1 cellular context compared by ENCODE assay signal in the genomic region with DNA sequence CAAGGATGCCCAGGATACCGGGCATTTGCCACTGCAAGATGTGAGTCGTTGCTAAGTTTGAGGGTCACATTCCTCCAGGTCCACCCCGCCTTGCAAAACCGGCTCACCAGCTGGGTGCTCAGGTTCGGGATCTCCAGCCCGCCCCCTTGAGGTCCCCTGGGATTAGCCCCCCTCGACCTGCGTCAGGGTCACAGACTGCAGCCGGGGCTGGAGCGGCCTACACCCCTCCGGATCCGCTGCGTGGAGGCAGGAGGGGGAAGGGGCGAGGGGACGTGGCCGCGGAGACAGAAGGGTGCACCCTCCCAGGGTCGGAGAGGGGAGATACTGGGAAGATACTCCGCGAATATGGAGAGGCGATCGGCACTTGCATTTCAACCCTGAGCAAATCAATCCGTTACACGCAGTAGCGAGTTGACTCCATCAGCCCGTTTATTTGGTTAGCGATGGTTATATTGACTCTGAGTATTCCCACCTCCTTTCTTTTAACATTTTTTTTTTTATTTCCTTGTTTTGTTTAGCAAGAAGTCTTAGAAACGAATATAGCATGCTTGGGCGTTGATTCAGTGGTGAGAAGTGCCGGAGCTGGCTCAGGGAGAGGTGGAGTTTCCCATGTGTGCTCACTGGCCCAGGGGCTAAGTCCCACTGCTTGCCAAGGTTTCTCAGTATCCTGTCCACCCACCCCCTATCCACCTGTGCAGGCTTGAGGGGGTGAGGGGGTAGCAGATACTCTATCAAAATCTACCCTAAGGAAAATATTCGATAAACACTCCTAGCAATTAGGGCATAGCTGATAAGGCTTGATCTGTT.
TF ChIP-seq lines count a peak whose summit lies in the region.

No MANE protein-coding gene starts in this region.

TF ChIP-seq in HepG2, 621 proteins besides CTCF, POLR2A, EP300 and RAD21 (continued from another document and continues in another):
- TF ChIP-seq, protein P1, sequence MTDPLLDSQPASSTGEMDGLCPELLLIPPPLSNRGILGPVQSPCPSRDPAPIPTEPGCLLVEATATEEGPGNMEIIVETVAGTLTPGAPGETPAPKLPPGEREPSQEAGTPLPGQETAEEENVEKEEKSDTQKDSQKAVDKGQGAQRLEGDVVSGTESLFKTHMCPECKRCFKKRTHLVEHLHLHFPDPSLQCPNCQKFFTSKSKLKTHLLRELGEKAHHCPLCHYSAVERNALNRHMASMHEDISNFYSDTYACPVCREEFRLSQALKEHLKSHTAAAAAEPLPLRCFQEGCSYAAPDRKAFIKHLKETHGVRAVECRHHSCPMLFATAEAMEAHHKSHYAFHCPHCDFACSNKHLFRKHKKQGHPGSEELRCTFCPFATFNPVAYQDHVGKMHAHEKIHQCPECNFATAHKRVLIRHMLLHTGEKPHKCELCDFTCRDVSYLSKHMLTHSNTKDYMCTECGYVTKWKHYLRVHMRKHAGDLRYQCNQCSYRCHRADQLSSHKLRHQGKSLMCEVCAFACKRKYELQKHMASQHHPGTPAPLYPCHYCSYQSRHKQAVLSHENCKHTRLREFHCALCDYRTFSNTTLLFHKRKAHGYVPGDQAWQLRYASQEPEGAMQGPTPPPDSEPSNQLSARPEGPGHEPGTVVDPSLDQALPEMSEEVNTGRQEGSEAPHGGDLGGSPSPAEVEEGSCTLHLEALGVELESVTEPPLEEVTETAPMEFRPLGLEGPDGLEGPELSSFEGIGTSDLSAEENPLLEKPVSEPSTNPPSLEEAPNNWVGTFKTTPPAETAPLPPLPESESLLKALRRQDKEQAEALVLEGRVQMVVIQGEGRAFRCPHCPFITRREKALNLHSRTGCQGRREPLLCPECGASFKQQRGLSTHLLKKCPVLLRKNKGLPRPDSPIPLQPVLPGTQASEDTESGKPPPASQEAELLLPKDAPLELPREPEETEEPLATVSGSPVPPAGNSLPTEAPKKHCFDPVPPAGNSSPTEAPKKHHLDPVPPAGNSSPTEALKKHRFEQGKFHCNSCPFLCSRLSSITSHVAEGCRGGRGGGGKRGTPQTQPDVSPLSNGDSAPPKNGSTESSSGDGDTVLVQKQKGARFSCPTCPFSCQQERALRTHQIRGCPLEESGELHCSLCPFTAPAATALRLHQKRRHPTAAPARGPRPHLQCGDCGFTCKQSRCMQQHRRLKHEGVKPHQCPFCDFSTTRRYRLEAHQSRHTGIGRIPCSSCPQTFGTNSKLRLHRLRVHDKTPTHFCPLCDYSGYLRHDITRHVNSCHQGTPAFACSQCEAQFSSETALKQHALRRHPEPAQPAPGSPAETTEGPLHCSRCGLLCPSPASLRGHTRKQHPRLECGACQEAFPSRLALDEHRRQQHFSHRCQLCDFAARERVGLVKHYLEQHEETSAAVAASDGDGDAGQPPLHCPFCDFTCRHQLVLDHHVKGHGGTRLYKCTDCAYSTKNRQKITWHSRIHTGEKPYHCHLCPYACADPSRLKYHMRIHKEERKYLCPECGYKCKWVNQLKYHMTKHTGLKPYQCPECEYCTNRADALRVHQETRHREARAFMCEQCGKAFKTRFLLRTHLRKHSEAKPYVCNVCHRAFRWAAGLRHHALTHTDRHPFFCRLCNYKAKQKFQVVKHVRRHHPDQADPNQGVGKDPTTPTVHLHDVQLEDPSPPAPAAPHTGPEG (CRISPR knock-in tag; IDR thresholded peaks at IDR 0.05): no peak
- TF ChIP-seq POLR2AphosphoS2 (IDR thresholded peaks at IDR 0.05; ENCODE audit: low read depth, low read length) (no peak), KDM3A (CRISPR knock-in tag; IDR thresholded peaks at IDR 0.05; ENCODE audit: low read depth) (no peak), HDAC2 (CRISPR knock-in tag; IDR thresholded peaks at IDR 0.05) (no peak), HDAC6 (IDR thresholded peaks at IDR 0.05; ENCODE audit: low read depth, low read length) (no peak), ZNF496 (CRISPR knock-in tag; IDR thresholded peaks at IDR 0.05; ENCODE audit: insufficient replicate concordance) (no peak), KAT7 (CRISPR knock-in tag; IDR thresholded peaks at IDR 0.05; ENCODE audit: borderline replicate concordance) (no peak), ZSCAN31 (CRISPR knock-in tag; IDR thresholded peaks at IDR 0.05; ENCODE audit: low read depth) (peak; percentile 71), NFIB (CRISPR knock-in tag; IDR thresholded peaks at IDR 0.05; ENCODE audit: borderline replicate concordance) (no peak), TOE1 (CRISPR knock-in tag; IDR thresholded peaks at IDR 0.05) (no peak), TAF1 (CRISPR knock-in tag; IDR thresholded peaks at IDR 0.05) (no peak), NR2F6 (IDR thresholded peaks at IDR 0.05) (peak; percentile 55), NR2F6 (CRISPR knock-in tag; IDR thresholded peaks at IDR 0.05) (no peak), SRY (CRISPR knock-in tag; IDR thresholded peaks at IDR 0.05) (no peak), HDAC1 (CRISPR knock-in tag; IDR thresholded peaks at IDR 0.05) (peak; percentile 65), ZNF724P (CRISPR knock-in tag; IDR thresholded peaks at IDR 0.05; ENCODE audit: borderline replicate concordance) (no peak)
- TF ChIP-seq, protein P2, sequence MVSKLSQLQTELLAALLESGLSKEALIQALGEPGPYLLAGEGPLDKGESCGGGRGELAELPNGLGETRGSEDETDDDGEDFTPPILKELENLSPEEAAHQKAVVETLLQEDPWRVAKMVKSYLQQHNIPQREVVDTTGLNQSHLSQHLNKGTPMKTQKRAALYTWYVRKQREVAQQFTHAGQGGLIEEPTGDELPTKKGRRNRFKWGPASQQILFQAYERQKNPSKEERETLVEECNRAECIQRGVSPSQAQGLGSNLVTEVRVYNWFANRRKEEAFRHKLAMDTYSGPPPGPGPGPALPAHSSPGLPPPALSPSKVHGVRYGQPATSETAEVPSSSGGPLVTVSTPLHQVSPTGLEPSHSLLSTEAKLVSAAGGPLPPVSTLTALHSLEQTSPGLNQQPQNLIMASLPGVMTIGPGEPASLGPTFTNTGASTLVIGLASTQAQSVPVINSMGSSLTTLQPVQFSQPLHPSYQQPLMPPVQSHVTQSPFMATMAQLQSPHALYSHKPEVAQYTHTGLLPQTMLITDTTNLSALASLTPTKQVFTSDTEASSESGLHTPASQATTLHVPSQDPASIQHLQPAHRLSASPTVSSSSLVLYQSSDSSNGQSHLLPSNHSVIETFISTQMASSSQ (IDR thresholded peaks at IDR 0.05; ENCODE audit: low read depth): no peak
- TF ChIP-seq, protein P2 (CRISPR knock-in tag; IDR thresholded peaks at IDR 0.05; ENCODE audit: borderline replicate concordance): no peak; the same call in 1 of the 2 replicates
- TF ChIP-seq, protein P3, sequence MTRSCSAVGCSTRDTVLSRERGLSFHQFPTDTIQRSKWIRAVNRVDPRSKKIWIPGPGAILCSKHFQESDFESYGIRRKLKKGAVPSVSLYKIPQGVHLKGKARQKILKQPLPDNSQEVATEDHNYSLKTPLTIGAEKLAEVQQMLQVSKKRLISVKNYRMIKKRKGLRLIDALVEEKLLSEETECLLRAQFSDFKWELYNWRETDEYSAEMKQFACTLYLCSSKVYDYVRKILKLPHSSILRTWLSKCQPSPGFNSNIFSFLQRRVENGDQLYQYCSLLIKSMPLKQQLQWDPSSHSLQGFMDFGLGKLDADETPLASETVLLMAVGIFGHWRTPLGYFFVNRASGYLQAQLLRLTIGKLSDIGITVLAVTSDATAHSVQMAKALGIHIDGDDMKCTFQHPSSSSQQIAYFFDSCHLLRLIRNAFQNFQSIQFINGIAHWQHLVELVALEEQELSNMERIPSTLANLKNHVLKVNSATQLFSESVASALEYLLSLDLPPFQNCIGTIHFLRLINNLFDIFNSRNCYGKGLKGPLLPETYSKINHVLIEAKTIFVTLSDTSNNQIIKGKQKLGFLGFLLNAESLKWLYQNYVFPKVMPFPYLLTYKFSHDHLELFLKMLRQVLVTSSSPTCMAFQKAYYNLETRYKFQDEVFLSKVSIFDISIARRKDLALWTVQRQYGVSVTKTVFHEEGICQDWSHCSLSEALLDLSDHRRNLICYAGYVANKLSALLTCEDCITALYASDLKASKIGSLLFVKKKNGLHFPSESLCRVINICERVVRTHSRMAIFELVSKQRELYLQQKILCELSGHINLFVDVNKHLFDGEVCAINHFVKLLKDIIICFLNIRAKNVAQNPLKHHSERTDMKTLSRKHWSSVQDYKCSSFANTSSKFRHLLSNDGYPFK (CRISPR knock-in tag; IDR thresholded peaks at IDR 0.05; ENCODE audit: borderline replicate concordance): peak; percentile 20; the same call in 1 of the 2 replicates
- TF ChIP-seq, protein P4, sequence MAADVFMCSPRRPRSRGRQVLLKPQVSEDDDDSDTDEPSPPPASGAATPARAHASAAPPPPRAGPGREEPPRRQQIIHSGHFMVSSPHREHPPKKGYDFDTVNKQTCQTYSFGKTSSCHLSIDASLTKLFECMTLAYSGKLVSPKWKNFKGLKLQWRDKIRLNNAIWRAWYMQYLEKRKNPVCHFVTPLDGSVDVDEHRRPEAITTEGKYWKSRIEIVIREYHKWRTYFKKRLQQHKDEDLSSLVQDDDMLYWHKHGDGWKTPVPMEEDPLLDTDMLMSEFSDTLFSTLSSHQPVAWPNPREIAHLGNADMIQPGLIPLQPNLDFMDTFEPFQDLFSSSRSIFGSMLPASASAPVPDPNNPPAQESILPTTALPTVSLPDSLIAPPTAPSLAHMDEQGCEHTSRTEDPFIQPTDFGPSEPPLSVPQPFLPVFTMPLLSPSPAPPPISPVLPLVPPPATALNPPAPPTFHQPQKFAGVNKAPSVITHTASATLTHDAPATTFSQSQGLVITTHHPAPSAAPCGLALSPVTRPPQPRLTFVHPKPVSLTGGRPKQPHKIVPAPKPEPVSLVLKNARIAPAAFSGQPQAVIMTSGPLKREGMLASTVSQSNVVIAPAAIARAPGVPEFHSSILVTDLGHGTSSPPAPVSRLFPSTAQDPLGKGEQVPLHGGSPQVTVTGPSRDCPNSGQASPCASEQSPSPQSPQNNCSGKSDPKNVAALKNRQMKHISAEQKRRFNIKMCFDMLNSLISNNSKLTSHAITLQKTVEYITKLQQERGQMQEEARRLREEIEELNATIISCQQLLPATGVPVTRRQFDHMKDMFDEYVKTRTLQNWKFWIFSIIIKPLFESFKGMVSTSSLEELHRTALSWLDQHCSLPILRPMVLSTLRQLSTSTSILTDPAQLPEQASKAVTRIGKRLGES (CRISPR knock-in tag; IDR thresholded peaks at IDR 0.05; ENCODE audit: borderline replicate concordance): no peak
- TF ChIP-seq, protein P5, sequence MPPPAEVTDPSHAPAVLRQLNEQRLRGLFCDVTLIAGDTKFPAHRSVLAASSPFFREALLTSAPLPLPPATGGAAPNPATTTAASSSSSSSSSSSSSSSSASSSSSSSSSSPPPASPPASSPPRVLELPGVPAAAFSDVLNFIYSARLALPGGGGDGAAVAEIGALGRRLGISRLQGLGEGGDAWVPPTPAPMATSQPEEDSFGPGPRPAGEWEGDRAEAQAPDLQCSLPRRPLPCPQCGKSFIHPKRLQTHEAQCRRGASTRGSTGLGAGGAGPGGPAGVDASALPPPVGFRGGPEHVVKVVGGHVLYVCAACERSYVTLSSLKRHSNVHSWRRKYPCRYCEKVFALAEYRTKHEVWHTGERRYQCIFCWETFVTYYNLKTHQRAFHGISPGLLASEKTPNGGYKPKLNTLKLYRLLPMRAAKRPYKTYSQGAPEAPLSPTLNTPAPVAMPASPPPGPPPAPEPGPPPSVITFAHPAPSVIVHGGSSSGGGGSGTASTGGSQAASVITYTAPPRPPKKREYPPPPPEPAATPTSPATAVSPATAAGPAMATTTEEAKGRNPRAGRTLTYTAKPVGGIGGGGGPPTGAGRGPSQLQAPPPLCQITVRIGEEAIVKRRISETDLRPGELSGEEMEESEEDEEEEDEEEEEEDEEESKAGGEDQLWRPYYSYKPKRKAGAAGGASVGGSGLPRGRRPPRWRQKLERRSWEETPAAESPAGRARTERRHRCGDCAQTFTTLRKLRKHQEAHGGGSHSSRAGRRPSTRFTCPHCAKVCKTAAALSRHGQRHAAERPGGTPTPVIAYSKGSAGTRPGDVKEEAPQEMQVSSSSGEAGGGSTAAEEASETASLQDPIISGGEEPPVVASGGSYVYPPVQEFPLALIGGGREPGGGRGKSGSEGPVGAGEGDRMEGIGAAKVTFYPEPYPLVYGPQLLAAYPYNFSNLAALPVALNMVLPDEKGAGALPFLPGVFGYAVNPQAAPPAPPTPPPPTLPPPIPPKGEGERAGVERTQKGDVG (CRISPR knock-in tag; IDR thresholded peaks at IDR 0.05; ENCODE audit: borderline replicate concordance): no peak
- TF ChIP-seq, protein P6, sequence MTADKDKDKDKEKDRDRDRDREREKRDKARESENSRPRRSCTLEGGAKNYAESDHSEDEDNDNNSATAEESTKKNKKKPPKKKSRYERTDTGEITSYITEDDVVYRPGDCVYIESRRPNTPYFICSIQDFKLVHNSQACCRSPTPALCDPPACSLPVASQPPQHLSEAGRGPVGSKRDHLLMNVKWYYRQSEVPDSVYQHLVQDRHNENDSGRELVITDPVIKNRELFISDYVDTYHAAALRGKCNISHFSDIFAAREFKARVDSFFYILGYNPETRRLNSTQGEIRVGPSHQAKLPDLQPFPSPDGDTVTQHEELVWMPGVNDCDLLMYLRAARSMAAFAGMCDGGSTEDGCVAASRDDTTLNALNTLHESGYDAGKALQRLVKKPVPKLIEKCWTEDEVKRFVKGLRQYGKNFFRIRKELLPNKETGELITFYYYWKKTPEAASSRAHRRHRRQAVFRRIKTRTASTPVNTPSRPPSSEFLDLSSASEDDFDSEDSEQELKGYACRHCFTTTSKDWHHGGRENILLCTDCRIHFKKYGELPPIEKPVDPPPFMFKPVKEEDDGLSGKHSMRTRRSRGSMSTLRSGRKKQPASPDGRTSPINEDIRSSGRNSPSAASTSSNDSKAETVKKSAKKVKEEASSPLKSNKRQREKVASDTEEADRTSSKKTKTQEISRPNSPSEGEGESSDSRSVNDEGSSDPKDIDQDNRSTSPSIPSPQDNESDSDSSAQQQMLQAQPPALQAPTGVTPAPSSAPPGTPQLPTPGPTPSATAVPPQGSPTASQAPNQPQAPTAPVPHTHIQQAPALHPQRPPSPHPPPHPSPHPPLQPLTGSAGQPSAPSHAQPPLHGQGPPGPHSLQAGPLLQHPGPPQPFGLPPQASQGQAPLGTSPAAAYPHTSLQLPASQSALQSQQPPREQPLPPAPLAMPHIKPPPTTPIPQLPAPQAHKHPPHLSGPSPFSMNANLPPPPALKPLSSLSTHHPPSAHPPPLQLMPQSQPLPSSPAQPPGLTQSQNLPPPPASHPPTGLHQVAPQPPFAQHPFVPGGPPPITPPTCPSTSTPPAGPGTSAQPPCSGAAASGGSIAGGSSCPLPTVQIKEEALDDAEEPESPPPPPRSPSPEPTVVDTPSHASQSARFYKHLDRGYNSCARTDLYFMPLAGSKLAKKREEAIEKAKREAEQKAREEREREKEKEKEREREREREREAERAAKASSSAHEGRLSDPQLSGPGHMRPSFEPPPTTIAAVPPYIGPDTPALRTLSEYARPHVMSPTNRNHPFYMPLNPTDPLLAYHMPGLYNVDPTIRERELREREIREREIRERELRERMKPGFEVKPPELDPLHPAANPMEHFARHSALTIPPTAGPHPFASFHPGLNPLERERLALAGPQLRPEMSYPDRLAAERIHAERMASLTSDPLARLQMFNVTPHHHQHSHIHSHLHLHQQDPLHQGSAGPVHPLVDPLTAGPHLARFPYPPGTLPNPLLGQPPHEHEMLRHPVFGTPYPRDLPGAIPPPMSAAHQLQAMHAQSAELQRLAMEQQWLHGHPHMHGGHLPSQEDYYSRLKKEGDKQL (CRISPR knock-in tag; IDR thresholded peaks at IDR 0.05; ENCODE audit: low read depth): no peak
